8 cellular contexts compared by ENCODE assay signal in genomic region chr1:17696417-17697301, GRCh38. TPM values are rescaled to one million over a fixed set of nuclear protein-coding genes. Genes with fewer than 3 reads are reported as not detected.
A peak's percentile ranks its signal among the peaks of the same experiment; 100 is the strongest.
DNase-seq lines count a peak whose midpoint lies in the region; ATAC-seq and TF ChIP-seq lines count a peak whose summit lies in the region.

No MANE protein-coding gene starts in this region.

- DNase-seq in NCI-H1092 treated with DMSO at 0.1 percent for 48 hours (lab: John Stamatoyannopoulos, UW) (peak; percentile 24), NCI-H1092 (lab: John Stamatoyannopoulos, UW) (no peak), inferior parietal cortex (ENCODE audit: extremely low spot score) (peak; percentile 61), thyroid gland (peak; percentile 47 to 66), COLO668 (lab: John Stamatoyannopoulos, UW; ENCODE audit: unreplicated experiment) (no peak)
- no peak for DNase-seq in stimulated activated naive B cell treated with anti-CD40 and anti-IgM and Interleukin-4, amounts not matched to agents 10 μg/mL and 1 μg/mL and 100 μg/mL, for 72 hours
- DNase-seq in effector CD4-positive, alpha-beta T cell, result no peak

- peak overlapping the region; percentile 43 to 95 (median 89) for H3K27ac Mint-ChIP-seq in brain
- H3K27ac Mint-ChIP-seq in stimulated activated naive B cell treated with anti-CD40 and anti-IgM and Interleukin-4, amounts not matched to agents 10 μg/mL and 1 μg/mL and 100 μg/mL, for 72 hours, result no peak overlapping the region

- no peak overlapping the region for H3K27ac ChIP-seq in thyroid gland

- no peaks in the 10 kb centered on the region for H3K4me1 ChIP-seq in thyroid gland

- H3K4me3 Mint-ChIP-seq in brain, result no peak overlapping the region
- H3K4me3 Mint-ChIP-seq in stimulated activated naive B cell treated with anti-CD40 and anti-IgM and Interleukin-4, amounts not matched to agents 10 μg/mL and 1 μg/mL and 100 μg/mL, for 72 hours, result no peak overlapping the region

- H3K9me3 Mint-ChIP-seq in brain, result no peaks in the 10 kb centered on the region
- H3K9me3 Mint-ChIP-seq in stimulated activated naive B cell treated with anti-CD40 and anti-IgM and Interleukin-4, amounts not matched to agents 10 μg/mL and 1 μg/mL and 100 μg/mL, for 72 hours, result no peaks in the 10 kb centered on the region

- ATAC-seq in stimulated activated naive B cell treated with anti-CD40 and anti-IgM and Interleukin-4, amounts not matched to agents 10 μg/mL and 1 μg/mL and 100 μg/mL, for 72 hours (replicated peaks), result no peak

- no peak overlapping the region for H3K4me3 ChIP-seq in thyroid gland (replicated peaks in 1 of 3)

- 81 to 82% methylated on average over 35 to 38 of the region's 42 CpGs for WGBS in thyroid gland, 2 donors

- no peaks in the 10 kb centered on the region for H3K9me3 ChIP-seq in thyroid gland

- H3K27me3 Mint-ChIP-seq in brain, result peaks cover 11% of the 10 kb centered on the region
- peaks cover 9 to 13% of the 10 kb centered on the region in 2 donors for H3K27me3 Mint-ChIP-seq in stimulated activated naive B cell treated with anti-CD40 and anti-IgM and Interleukin-4, amounts not matched to agents 10 μg/mL and 1 μg/mL and 100 μg/mL, for 72 hours

- TF ChIP-seq CTCF in brain (conservative IDR thresholded peaks at IDR 0.05) (peak; percentile 56 to 62), thyroid gland (IDR thresholded peaks at IDR 0.05) (peak in 4 of 6 experiments; percentile 21 to 55 (median 50))

- peaks cover 14% of the 10 kb centered on the region for H3K36me3 Mint-ChIP-seq in brain
- no peaks in the 10 kb centered on the region for H3K36me3 Mint-ChIP-seq in stimulated activated naive B cell treated with anti-CD40 and anti-IgM and Interleukin-4, amounts not matched to agents 10 μg/mL and 1 μg/mL and 100 μg/mL, for 72 hours

- H3K4me1 Mint-ChIP-seq in brain, result peaks cover 25% of the 10 kb centered on the region
- H3K4me1 Mint-ChIP-seq in stimulated activated naive B cell treated with anti-CD40 and anti-IgM and Interleukin-4, amounts not matched to agents 10 μg/mL and 1 μg/mL and 100 μg/mL, for 72 hours, result no peaks in the 10 kb centered on the region

- H3K36me3 ChIP-seq in thyroid gland, result peaks cover 6 to 19% of the 10 kb centered on the region in 2 donors

- TF ChIP-seq POLR2A in thyroid gland (IDR thresholded peaks at IDR 0.05), result no peak

- intact Hi-C loops in thyroid gland (cut with DNase I), result no loop called here

- no peaks in the 10 kb centered on the region for H3K27me3 ChIP-seq in thyroid gland

RNA-seq across cellular contexts. Expression of gene ACTL8, which starts 58.5 kb away (rescaled TPM):
- not detected for polyA plus RNA-seq in brain (ENCODE audit: insufficient read depth, low read depth, low replicate concordance)
- total RNA-seq in thyroid gland, result not detected

Comparison
In these comparisons a context has a peak if more than half of its experiments do, and no peak if none do; other contexts are left out.
1. DNase-seq: peak in NCI-H1092 treated with DMSO at 0.1 percent for 48 hours (single experiment), inferior parietal cortex (single experiment) and thyroid gland (2 of 2); none in NCI-H1092 (single experiment), stimulated activated naive B cell treated with anti-CD40 and anti-IgM and Interleukin-4, amounts not matched to agents 10 μg/mL and 1 μg/mL and 100 μg/mL, for 72 hours (single experiment), COLO668 (single experiment) and effector CD4-positive, alpha-beta T cell (single experiment).